Comparison of ENCODE assay signal across 8 cellular contexts in genomic region chr18:32049393-32050161, GRCh38. TPM values are rescaled to one million over a fixed set of nuclear protein-coding genes. Genes with fewer than 3 reads are reported as not detected.
DNase-seq lines count a peak whose midpoint lies in the region; ATAC-seq, FAIRE-seq and TF ChIP-seq lines count a peak whose summit lies in the region.

No MANE protein-coding gene starts in this region.

- H3K9me3 Mint-ChIP-seq in stimulated activated memory B cell treated with anti-CD40 and anti-IgM and Interleukin-4, amounts not matched to agents 10 μg/mL and 1 μg/mL and 100 μg/mL, for 72 hours, result no peaks in the 10 kb centered on the region

- no peaks in the 10 kb centered on the region for H3K9me2 ChIP-seq in DOHH2 (replicated peaks; ENCODE audit: control insufficient read depth, low read length)

- H3K4me3 Mint-ChIP-seq in stimulated activated memory B cell treated with anti-CD40 and anti-IgM and Interleukin-4, amounts not matched to agents 10 μg/mL and 1 μg/mL and 100 μg/mL, for 72 hours, result no peak overlapping the region

- dilution Hi-C loops in keratinocyte (cut with MboI; ENCODE audit: extremely low pct_ligation_motif_present, low sequenced_read_pairs), result no loop called here

- H3K4me2 ChIP-seq in DOHH2 (ENCODE audit: low read length) (0 out of 2 replicates have a peak overlapping the region, but pooled peaks have one; percentile 38), keratinocyte (ENCODE audit: control insufficient read depth, extremely low read depth, insufficient read depth, low read depth, low read length) (peak overlapping the region; percentile 29)

- ATAC-seq in HG03457 (IDR thresholded peaks at IDR 0.05; ENCODE audit: unreplicated experiment), result peak; percentile 46
- peak; percentile 74 for ATAC-seq in stimulated activated memory B cell treated with anti-CD40 and anti-IgM and Interleukin-4, amounts not matched to agents 10 μg/mL and 1 μg/mL and 100 μg/mL, for 72 hours
- ATAC-seq in GM21529 (IDR thresholded peaks at IDR 0.05; ENCODE audit: unreplicated experiment), result no peak

- H3K79me2 ChIP-seq in DOHH2 (ENCODE audit: control insufficient read depth, low read length) (no peaks in the 10 kb centered on the region), keratinocyte (ENCODE audit: control insufficient read depth, insufficient read depth, low read length) (no peaks in the 10 kb centered on the region)

- H3K27me3 ChIP-seq in DOHH2 (ENCODE audit: control insufficient read depth, low read length) (no peaks in the 10 kb centered on the region), keratinocyte (ENCODE audit: control insufficient read depth, extremely low read depth, insufficient read depth, low read length) (no peaks in the 10 kb centered on the region)

- H3K4me1 Mint-ChIP-seq in stimulated activated memory B cell treated with anti-CD40 and anti-IgM and Interleukin-4, amounts not matched to agents 10 μg/mL and 1 μg/mL and 100 μg/mL, for 72 hours, result peaks cover 23% of the 10 kb centered on the region

- H3K9me3 ChIP-seq in DOHH2 (ENCODE audit: control insufficient read depth, insufficient read depth, low read length) (no peaks in the 10 kb centered on the region), keratinocyte (ENCODE audit: control insufficient read depth, low read depth, low read length) (no peaks in the 10 kb centered on the region)

- DNase-seq in activated T-cell treated with anti-CD3 and anti-CD28 coated beads for 4 hours (peak; percentile 19), keratinocyte (ENCODE audit: low read depth, low spot score) (no peak), NCI-H524 treated with DMSO at 0.1 percent for 48 hours (lab: John Stamatoyannopoulos, UW) (no peak)
- no peak for DNase-seq in activated CD4-positive, CD25-positive, alpha-beta regulatory T cell (lab: John Stamatoyannopoulos, UW)

- peaks cover 22% of the 10 kb centered on the region for H3K4me1 ChIP-seq in DOHH2 (ENCODE audit: control insufficient read depth, low read length)
- H3K4me1 ChIP-seq in keratinocyte (ENCODE audit: control insufficient read depth, extremely low read depth, insufficient read depth, low read length), result peaks cover 6% of the 10 kb centered on the region

- no peaks in the 10 kb centered on the region for H3K36me3 ChIP-seq in DOHH2 (ENCODE audit: control insufficient read depth, low read length)
- no peaks in the 10 kb centered on the region for H3K36me3 ChIP-seq in keratinocyte (ENCODE audit: control insufficient read depth in 2 of 2, extremely low read depth in 1 of 2, insufficient read depth in 2 of 2, low read length in 2 of 2)

- H4K20me1 ChIP-seq in DOHH2 (ENCODE audit: control insufficient read depth, insufficient read depth, low read depth, low read length), result no peaks in the 10 kb centered on the region
- H4K20me1 ChIP-seq in keratinocyte (ENCODE audit: control insufficient read depth, extremely low read depth, insufficient read depth, low read length), result no peaks in the 10 kb centered on the region

- H2AFZ ChIP-seq in keratinocyte (ENCODE audit: control insufficient read depth, low read length), result no peak overlapping the region

- H3K36me3 Mint-ChIP-seq in stimulated activated memory B cell treated with anti-CD40 and anti-IgM and Interleukin-4, amounts not matched to agents 10 μg/mL and 1 μg/mL and 100 μg/mL, for 72 hours, result peaks cover 6% of the 10 kb centered on the region

- no peak overlapping the region for H3K4me3 ChIP-seq in DOHH2 (ENCODE audit: low read length)
- no peak overlapping the region for H3K4me3 ChIP-seq in keratinocyte (ENCODE audit: control insufficient read depth in 2 of 3, extremely low read depth in 1 of 3, insufficient read depth in 2 of 3, low read depth in 1 of 3, low read length in 3 of 3)

- H3K27ac Mint-ChIP-seq in stimulated activated memory B cell treated with anti-CD40 and anti-IgM and Interleukin-4, amounts not matched to agents 10 μg/mL and 1 μg/mL and 100 μg/mL, for 72 hours, result peak overlapping the region; percentile 62

- no peaks in the 10 kb centered on the region for H3K27me3 Mint-ChIP-seq in stimulated activated memory B cell treated with anti-CD40 and anti-IgM and Interleukin-4, amounts not matched to agents 10 μg/mL and 1 μg/mL and 100 μg/mL, for 72 hours

- peaks cover 2% of the 10 kb centered on the region for H3K9me1 ChIP-seq in keratinocyte (ENCODE audit: control insufficient read depth, extremely low read depth, insufficient read depth, low read length)

- H3K9ac ChIP-seq in keratinocyte (ENCODE audit: control insufficient read depth, extremely low read depth, insufficient read depth, low read length), result no peak overlapping the region

- H3K27ac ChIP-seq in DOHH2 (ENCODE audit: low read depth, low read length) (no peak overlapping the region), keratinocyte (ENCODE audit: control insufficient read depth, insufficient read depth, low read length) (no peak overlapping the region)

- FAIRE-seq in keratinocyte (lab: Jason Lieb, UNC), result no peak

- no peaks in the 10 kb centered on the region for H3F3A ChIP-seq in DOHH2 (ENCODE audit: control insufficient read depth, insufficient read depth)

- TF ChIP-seq CTCF in DOHH2 (IDR thresholded peaks at IDR 0.05; ENCODE audit: low read depth, low read length, poor library complexity, severe bottlenecking) (no peak), keratinocyte (optimal IDR thresholded peaks at IDR 0.05 in 1 of 3, IDR thresholded peaks at IDR 0.05 in 1 of 3, conservative IDR thresholded peaks at IDR 0.05 in 1 of 3; ENCODE audit: extremely low read depth in 1 of 3, insufficient read depth in 2 of 3, low read length in 3 of 3) (no peak)

RNA-seq across cellular contexts. Expression of gene RNF125, which starts 31.0 kb away (rescaled TPM):
- polyA plus RNA-seq in keratinocyte, result 3.2 to 4.5 TPM (median 3.9 TPM) in 3 replicates
- 3.1 TPM for polyA plus RNA-seq in keratinocyte (2011; ENCODE audit: low read depth)
- 3.2 and 4.9 TPM in 2 replicates for polyA plus RNA-seq in keratinocyte (2011; cell fraction: cytosol; rRNA removed)
- polyA plus RNA-seq in keratinocyte (2011; cell fraction: nucleus; rRNA removed), result 4.0 and 4.2 TPM in 2 replicates
- 2.1 and 2.6 TPM in 2 replicates for polyA plus RNA-seq in keratinocyte (2012; ENCODE audit: low replicate concordance)
- 1.7 to 5.4 TPM (median 2.7 TPM) in 3 replicates for polyA minus RNA-seq in keratinocyte
- polyA minus RNA-seq in keratinocyte (2011; cell fraction: cytosol; rRNA and poly(A)+ RNA removed), result 2.3 TPM
- 1.5 and 3.7 TPM in 2 replicates for polyA minus RNA-seq in keratinocyte (2011; cell fraction: nucleus; rRNA and poly(A)+ RNA removed)

RNA-seq across cellular contexts. Expression of gene RNF138, which starts 42.1 kb away (rescaled TPM):
- polyA plus RNA-seq in keratinocyte, result 8.6 to 18.0 TPM (median 18.0 TPM) in 3 replicates
- polyA plus RNA-seq in keratinocyte (2011; ENCODE audit: low read depth), result 14.0 TPM
- 10.4 and 12.3 TPM in 2 replicates for polyA plus RNA-seq in keratinocyte (2011; cell fraction: cytosol; rRNA removed)
- polyA plus RNA-seq in keratinocyte (2011; cell fraction: nucleus; rRNA removed), result 9.6 and 10.7 TPM in 2 replicates
- polyA plus RNA-seq in keratinocyte (2012; ENCODE audit: low replicate concordance), result 10.6 and 17.0 TPM in 2 replicates
- 14.3 to 23.3 TPM (median 21.4 TPM) in 3 replicates for polyA minus RNA-seq in keratinocyte
- 32.8 TPM for polyA minus RNA-seq in keratinocyte (2011; cell fraction: cytosol; rRNA and poly(A)+ RNA removed)
- 11.1 and 14.6 TPM in 2 replicates for polyA minus RNA-seq in keratinocyte (2011; cell fraction: nucleus; rRNA and poly(A)+ RNA removed)
